Comparison of ENCODE assay signal across 32 cellular contexts in the genomic region with DNA sequence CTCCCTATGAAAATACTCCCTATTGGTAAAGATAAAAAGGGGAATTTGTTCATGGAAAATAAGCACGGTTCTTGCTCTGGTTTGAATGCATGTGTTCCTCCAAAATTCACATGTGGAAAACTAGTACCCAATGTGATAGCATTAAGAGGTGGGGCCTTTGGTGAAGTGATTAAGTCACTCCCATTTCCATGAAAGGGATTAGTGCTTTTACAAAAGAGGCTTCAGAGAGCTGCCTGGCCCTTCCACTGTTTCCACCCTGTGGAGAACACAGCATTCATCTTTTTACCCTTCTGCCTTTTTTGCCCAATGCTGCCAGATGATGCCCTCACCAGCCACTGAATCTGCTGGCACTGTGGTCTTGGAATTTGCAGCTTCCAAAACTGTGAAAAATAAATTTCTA.
"Had no signal": no experiment of that assay in that cellular context is flagged by ENCODE, and none has a peak within 500 bp of the region (broad histone marks: within the 10 kb centered on the region; RNA-seq: fewer than 3 reads in every experiment).

No MANE protein-coding gene starts in this region.

- H3K79me2 ChIP-seq: parathyroid adenoma had no signal

- H3K4me1 ChIP-seq: esophagus squamous epithelium, heart right ventricle, parathyroid adenoma, suprapubic skin, transverse colon, upper lobe of right lung, uterus had no signal

- DNase-seq: dermis blood vessel endothelial cell; effector memory CD8-positive, alpha-beta T cell; erythroblast; esophagus squamous epithelium; foreskin melanocyte; glutamatergic neuron; heart right ventricle; hippocampal formation; kidney; mesenchymal stem cell; mucosa of descending colon; naive B cell; stimulated activated CD4-positive, alpha-beta T cell treated with anti-CD3 and anti-CD28 coated beads, Interleukin-12 subunit alpha, Interleukin-12 subunit beta, amount 100 ng/mL, for 4 hours; stimulated activated CD4-positive, alpha-beta T cell treated with anti-CD3 and anti-CD28 coated beads, Interleukin-1b, Interleukin-23, amount 100 ng/mL, for 48 hours; stimulated activated CD4-positive, alpha-beta T cell treated with anti-CD3 and anti-CD28 coated beads, Interleukin-4, amount 100 ng/mL, for 1 hour; stimulated activated CD8-positive, alpha-beta memory T cell treated with anti-CD3 and anti-CD28 coated beads, Interleukin-4, amount 100 ng/mL, for 48 hours; stimulated activated naive CD4-positive, alpha-beta T cell; stimulated activated naive CD8-positive, alpha-beta T cell treated with anti-CD3 and anti-CD28 coated beads, Interleukin-15, amount 100 ng/mL, for 72 hours; transverse colon; upper lobe of right lung; uterus had no signal

- H3K4me1 Mint-ChIP-seq: mesothelial cell of epicardium; naive B cell; stimulated activated naive CD8-positive, alpha-beta T cell treated with anti-CD3 and anti-CD28 coated beads, Interleukin-15, amount 100 ng/mL, for 72 hours had no signal

- H3K4me3 Mint-ChIP-seq: effector memory CD8-positive, alpha-beta T cell; mesothelial cell of epicardium; naive B cell; natural killer cell treated with Interleukin-12 subunit alpha and Interleukin-12 subunit beta and Interleukin-15 and Interleukin-18, amount 100 ng/mL, for 72 hours; neural crest cell; stimulated activated naive CD8-positive, alpha-beta T cell treated with anti-CD3 and anti-CD28 coated beads, Interleukin-15, amount 100 ng/mL, for 72 hours had no signal

- H3K9me3 ChIP-seq: esophagus squamous epithelium, heart right ventricle, mucosa of descending colon, suprapubic skin, transverse colon, upper lobe of right lung, uterus had no signal

- H3K27me3 ChIP-seq: esophagus squamous epithelium, heart right ventricle, suprapubic skin, transverse colon, upper lobe of right lung, uterus had no signal

- H3K27ac ChIP-seq: coronary artery, esophagus squamous epithelium, heart right ventricle, parathyroid adenoma, suprapubic skin, transverse colon, upper lobe of right lung, uterus had no signal

- H3K36me3 Mint-ChIP-seq: mesothelial cell of epicardium, naive B cell had no signal

- H3K9ac ChIP-seq: parathyroid adenoma had no signal

- H3K4me3 ChIP-seq: coronary artery, esophagus squamous epithelium, heart right ventricle, mucosa of descending colon, smooth muscle cell, suprapubic skin, transverse colon, upper lobe of right lung, uterus had no signal

- H3K9me3 Mint-ChIP-seq: effector memory CD8-positive, alpha-beta T cell had no signal

- H2AFZ ChIP-seq: parathyroid adenoma had no signal

- FAIRE-seq: endometrium, kidney had no signal

- H3K36me3 ChIP-seq: esophagus squamous epithelium, heart right ventricle, suprapubic skin, transverse colon, upper lobe of right lung, uterus had no signal

- H3K4me2 ChIP-seq: smooth muscle cell had no signal

- H3K27me3 Mint-ChIP-seq: naive B cell; stimulated activated naive CD8-positive, alpha-beta T cell treated with anti-CD3 and anti-CD28 coated beads, Interleukin-15, amount 100 ng/mL, for 72 hours had no signal

- ATAC-seq: effector memory CD8-positive, alpha-beta T cell; heart right ventricle; left lobe of liver; mucosa of descending colon; natural killer cell treated with Interleukin-12 subunit alpha and Interleukin-12 subunit beta and Interleukin-15 and Interleukin-18, amount 100 ng/mL, for 72 hours; sciatic nerve; stimulated activated naive CD8-positive, alpha-beta T cell treated with anti-CD3 and anti-CD28 coated beads, Interleukin-15, amount 100 ng/mL, for 72 hours; upper lobe of right lung had no signal

- H3K27ac Mint-ChIP-seq: effector memory CD8-positive, alpha-beta T cell; mesothelial cell of epicardium; natural killer cell treated with Interleukin-12 subunit alpha and Interleukin-12 subunit beta and Interleukin-15 and Interleukin-18, amount 100 ng/mL, for 72 hours; progenitor cell of endocrine pancreas; stimulated activated naive CD8-positive, alpha-beta T cell treated with anti-CD3 and anti-CD28 coated beads, Interleukin-15, amount 100 ng/mL, for 72 hours had no signal
